In the genomic region with DNA sequence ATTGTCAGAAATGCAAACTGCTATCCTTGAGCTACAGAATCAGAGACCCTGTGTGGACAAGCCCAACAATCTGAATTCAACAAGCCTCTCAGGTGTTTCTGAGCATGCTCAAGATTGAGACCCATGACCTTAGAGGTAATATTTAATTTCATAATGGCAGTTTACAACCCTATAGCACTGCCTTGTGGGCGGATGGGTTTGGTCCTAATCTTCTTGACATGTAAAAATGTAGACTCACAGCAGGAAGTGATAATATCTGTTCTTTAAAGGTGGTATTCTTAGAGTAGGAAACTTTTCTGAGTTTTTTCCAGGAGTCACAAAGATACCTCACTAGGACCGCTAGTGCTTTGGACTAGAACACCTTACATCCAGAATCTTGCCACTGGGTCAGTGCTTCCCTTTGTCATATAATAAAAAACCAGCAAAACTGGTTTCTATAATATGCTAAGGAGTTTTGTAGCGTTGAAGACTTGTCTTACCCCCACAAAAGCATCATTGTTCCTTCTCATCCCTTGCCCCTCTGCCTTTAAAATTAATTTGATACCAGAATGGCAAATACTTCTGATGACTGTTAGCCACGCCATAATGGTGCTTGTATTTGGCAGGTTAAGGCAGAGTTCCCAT, we compare ENCODE assay signal across 18 cellular contexts. TPM values are rescaled to one million over a fixed set of nuclear protein-coding genes. Genes with fewer than 3 reads are reported as not detected.
DNase-seq lines count a peak whose midpoint lies in the region; ATAC-seq and TF ChIP-seq lines count a peak whose summit lies in the region.
"Had no signal": no experiment of that assay in that cellular context is flagged by ENCODE, and none has a peak within 500 bp of the region (broad histone marks: within the 10 kb centered on the region; RNA-seq: fewer than 3 reads in every experiment).

No MANE protein-coding gene starts in this region.

- TF ChIP-seq CTCF in natural killer cell (IDR thresholded peaks at IDR 0.05) (no peak), transverse colon (IDR thresholded peaks at IDR 0.05) (no peak)

- no peak for TF ChIP-seq EP300 in transverse colon (IDR thresholded peaks at IDR 0.05; ENCODE audit: low read depth)

- peak overlapping the region; percentile 54 to 69 (median 60) for H3K27ac ChIP-seq in transverse colon
- H3K27ac ChIP-seq: RWPE1 had no signal

- H3K27ac Mint-ChIP-seq in natural killer cell: peak overlapping the region; percentile 68 to 73
- peak overlapping the region in 1 of 2 donors; percentile 78 for H3K27ac Mint-ChIP-seq in natural killer cell treated with Interleukin-12 subunit alpha and Interleukin-12 subunit beta and Interleukin-15 and Interleukin-18, amount 100 ng/mL, for 72 hours
- H3K27ac Mint-ChIP-seq in central memory CD8-positive, alpha-beta T cell (ENCODE audit: low read depth): no peak overlapping the region
- H3K27ac Mint-ChIP-seq: T-helper 1 cell treated with Interleukin-12 subunit alpha and Interleukin-12 subunit beta and Interleukin-4 antibody, amounts not matched to agents 30 μg/mL and 1 μg/mL, for 36 hours had no signal

- H3K27me3 ChIP-seq in transverse colon: no peaks in the 10 kb centered on the region

- H3K36me3 Mint-ChIP-seq in natural killer cell: no peaks in the 10 kb centered on the region
- H3K36me3 Mint-ChIP-seq in natural killer cell treated with Interleukin-12 subunit alpha and Interleukin-12 subunit beta and Interleukin-15 and Interleukin-18, amount 100 ng/mL, for 72 hours: no peaks in the 10 kb centered on the region
- peaks cover 8% of the 10 kb centered on the region for H3K36me3 Mint-ChIP-seq in central memory CD8-positive, alpha-beta T cell (ENCODE audit: insufficient read depth)

- WGBS in transverse colon (ENCODE audit: low coverage in 1 of 2), 2 donors: 50 to 66% methylated on average over 2 to 4 of the region's 4 CpGs

- ATAC-seq in natural killer cell (peak; percentile 68 to 84 (median 76)), GM18868 (IDR thresholded peaks at IDR 0.05; ENCODE audit: unreplicated experiment) (no peak)
- no peak for ATAC-seq in natural killer cell treated with Interleukin-12 subunit alpha and Interleukin-12 subunit beta and Interleukin-15 and Interleukin-18, amount 100 ng/mL, for 72 hours
- ATAC-seq in central memory CD8-positive, alpha-beta T cell (replicated peaks; ENCODE audit: extremely low read depth, poor library complexity, severe bottlenecking): peak; percentile 88

- peaks cover 9 to 34% (median 13%) of the 10 kb centered on the region in 4 donors for H3K4me1 ChIP-seq in transverse colon

- H3K4me1 Mint-ChIP-seq in natural killer cell: peaks cover 34 to 62% of the 10 kb centered on the region in 2 donors
- H3K4me1 Mint-ChIP-seq in natural killer cell treated with Interleukin-12 subunit alpha and Interleukin-12 subunit beta and Interleukin-15 and Interleukin-18, amount 100 ng/mL, for 72 hours (ENCODE audit: low read depth in 2 of 2): peaks cover 28 to 45% of the 10 kb centered on the region in 2 donors
- H3K4me1 Mint-ChIP-seq in central memory CD8-positive, alpha-beta T cell: peaks cover 70% of the 10 kb centered on the region

- H3K36me3 ChIP-seq in transverse colon: no peaks in the 10 kb centered on the region

- no peaks in the 10 kb centered on the region for H3K9me3 ChIP-seq in transverse colon

- no peak overlapping the region for H3K4me3 ChIP-seq in transverse colon
- H3K4me3 ChIP-seq: HAP-1, skin epidermis had no signal

- in situ Hi-C loops in transverse colon (cut with MboI; ENCODE audit: low pct_ligation_motif_present in 1 of 4, low pct_unique_long_range_greater_than_20kb in 1 of 4, low sequenced_read_pairs in 3 of 4): no loop called here

- no peak overlapping the region for H3K4me3 Mint-ChIP-seq in natural killer cell
- no peak overlapping the region for H3K4me3 Mint-ChIP-seq in natural killer cell treated with Interleukin-12 subunit alpha and Interleukin-12 subunit beta and Interleukin-15 and Interleukin-18, amount 100 ng/mL, for 72 hours
- no peak overlapping the region for H3K4me3 Mint-ChIP-seq in central memory CD8-positive, alpha-beta T cell
- H3K4me3 Mint-ChIP-seq: endodermal cell; T-helper 1 cell treated with Interleukin-12 subunit alpha and Interleukin-12 subunit beta and Interleukin-4 antibody, amounts not matched to agents 30 μg/mL and 1 μg/mL, for 36 hours had no signal

- no peak for TF ChIP-seq POLR2A in transverse colon (IDR thresholded peaks at IDR 0.05)

- intact Hi-C loops in natural killer cell (cut with micrococcal nuclease) (loop anchor here (1.0 to 2.0 kb wide), 2 partner anchors 54 to 163 kb away; partner anchors contain the start of gene E2F3), transverse colon (cut with DNase I; ENCODE audit: low total_unique reads) (no loop called here)

- no peaks in the 10 kb centered on the region for H3K9me3 Mint-ChIP-seq in natural killer cell
- no peaks in the 10 kb centered on the region for H3K9me3 Mint-ChIP-seq in natural killer cell treated with Interleukin-12 subunit alpha and Interleukin-12 subunit beta and Interleukin-15 and Interleukin-18, amount 100 ng/mL, for 72 hours
- no peaks in the 10 kb centered on the region for H3K9me3 Mint-ChIP-seq in central memory CD8-positive, alpha-beta T cell
- H3K9me3 Mint-ChIP-seq: T-helper 1 cell treated with Interleukin-12 subunit alpha and Interleukin-12 subunit beta and Interleukin-4 antibody, amounts not matched to agents 30 μg/mL and 1 μg/mL, for 36 hours had no signal

- H3K27me3 Mint-ChIP-seq in natural killer cell (ENCODE audit: low read depth in 2 of 2): no peaks in the 10 kb centered on the region
- H3K27me3 Mint-ChIP-seq in natural killer cell treated with Interleukin-12 subunit alpha and Interleukin-12 subunit beta and Interleukin-15 and Interleukin-18, amount 100 ng/mL, for 72 hours: no peaks in the 10 kb centered on the region
- no peaks in the 10 kb centered on the region for H3K27me3 Mint-ChIP-seq in central memory CD8-positive, alpha-beta T cell

- no peak for DNase-seq in natural killer cell
- no peak for DNase-seq in natural killer cell treated with Interleukin-12 subunit alpha and Interleukin-12 subunit beta and Interleukin-15 and Interleukin-18, amount 100 ng/mL, for 72 hours (ENCODE audit: low spot score)
- peak; percentile 92 for DNase-seq in NCI-H526 treated with DMSO at 0.1 percent for 48 hours (lab: John Stamatoyannopoulos, UW)
- DNase-seq in central memory CD8-positive, alpha-beta T cell (ENCODE audit: low spot score in 2 of 2): no peak
- DNase-seq in transverse colon: no peak
- no peak for DNase-seq in cortex of kidney (lab: John Stamatoyannopoulos, UW)
- no peak for DNase-seq in DMS79 treated with DMSO at 0.1 percent for 48 hours (lab: John Stamatoyannopoulos, UW)
- DNase-seq: activated gamma-delta T cell treated with Interleukin-2 at 50 U/mL for 16 hours, endodermal cell, KG1, mesendoderm, NCI-H146, NCI-H69 had no signal

RNA-seq across cellular contexts. Expression of gene E2F3, which starts 52.6 kb away (rescaled TPM):
- 10 to 100 TPM in 2 of 3 donors, 1 to 10 TPM in 1; 8.2 to 14.7 (median 12.2) TPM for total RNA-seq in natural killer cell
- 10 to 100 TPM; 24.2 to 37.4 TPM for total RNA-seq in natural killer cell treated with Interleukin-12 subunit alpha and Interleukin-12 subunit beta and Interleukin-15 and Interleukin-18, amount 100 ng/mL, for 72 hours
- total RNA-seq in transverse colon: 10 to 100 TPM in 1 of 4 donors, 1 to 10 TPM in 3; 2.2 to 16.3 (median 5.6) TPM

Comparison
In these comparisons a context has a peak if more than half of its experiments do, and no peak if none do; other contexts are left out.
1. ATAC-seq: peak in natural killer cell (3 of 3) and central memory CD8-positive, alpha-beta T cell (single experiment); none in natural killer cell treated with Interleukin-12 subunit alpha and Interleukin-12 subunit beta and Interleukin-15 and Interleukin-18, amount 100 ng/mL, for 72 hours (0 of 2) and GM18868 (single experiment).